In the genomic region with DNA sequence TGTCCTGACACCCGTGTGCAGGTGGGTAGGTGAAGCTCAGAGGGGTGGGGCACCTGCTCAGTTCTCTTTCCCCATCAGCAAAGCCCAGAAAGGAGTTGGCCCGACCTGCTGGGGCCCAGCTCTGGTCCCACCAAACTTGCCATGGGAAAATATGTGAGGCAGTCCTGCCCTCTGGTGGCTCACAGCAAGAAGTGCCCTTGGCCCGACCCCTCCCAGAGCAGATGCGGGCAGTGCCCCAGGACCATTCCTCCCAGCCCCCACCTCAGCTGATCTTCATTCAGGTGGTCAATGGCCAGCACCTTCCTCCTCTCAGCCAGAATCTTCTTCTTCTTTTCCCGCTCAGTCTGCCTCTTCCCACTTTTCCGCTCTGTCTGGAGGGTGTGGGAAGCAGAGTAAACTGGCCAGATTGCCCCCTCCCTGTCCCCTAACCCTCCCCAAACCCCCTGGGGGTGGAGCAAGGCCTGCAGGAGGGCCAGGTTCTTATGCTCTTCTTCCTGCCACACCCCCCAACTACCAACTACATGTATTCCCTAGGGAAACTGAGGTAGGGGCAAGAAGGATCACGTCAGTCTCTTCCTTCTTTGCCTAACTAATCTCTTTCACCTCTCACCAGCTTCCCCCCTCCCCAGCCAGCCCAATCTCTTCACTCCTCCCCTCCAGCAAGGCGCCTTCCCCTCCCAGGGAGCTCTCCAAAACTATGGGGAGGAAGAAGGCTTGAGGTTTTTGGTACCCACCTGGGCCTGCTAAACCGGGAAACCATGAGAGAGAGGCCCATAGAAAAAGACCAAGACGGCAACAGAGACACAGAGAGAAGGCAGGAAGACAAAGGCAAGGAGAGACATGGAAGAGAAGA, we compare ENCODE assay signal across 8 cellular contexts. TPM values are rescaled to one million over a fixed set of nuclear protein-coding genes. Genes with fewer than 3 reads are reported as not detected.
A peak's percentile ranks its signal among the peaks of the same experiment; 100 is the strongest.
DNase-seq lines count a peak whose midpoint lies in the region; ATAC-seq and TF ChIP-seq lines count a peak whose summit lies in the region.

No MANE protein-coding gene starts in this region.

- no peaks in the 10 kb centered on the region for H3K9me3 Mint-ChIP-seq in stimulated activated naive CD8-positive, alpha-beta T cell treated with anti-CD3 and anti-CD28 coated beads, Interleukin-15, amount 100 ng/mL, for 72 hours

- peak; percentile 58 for ATAC-seq in stimulated activated naive CD8-positive, alpha-beta T cell treated with anti-CD3 and anti-CD28 coated beads, Interleukin-15, amount 100 ng/mL, for 72 hours
- no peak for ATAC-seq in HG02884 (IDR thresholded peaks at IDR 0.05; ENCODE audit: unreplicated experiment)

- H3K4me3 Mint-ChIP-seq in stimulated activated naive CD8-positive, alpha-beta T cell treated with anti-CD3 and anti-CD28 coated beads, Interleukin-15, amount 100 ng/mL, for 72 hours = no peak overlapping the region

- DNase-seq in AG09309 (ENCODE audit: low read depth) (no peak), NCI-H2171 treated with DMSO at 0.1 percent for 48 hours (lab: John Stamatoyannopoulos, UW) (peak; percentile 36), astrocyte of the spinal cord (ENCODE audit: low read depth, low spot score) (peak; percentile 21), iPS DF 4.7 (ENCODE audit: extremely low read depth, low spot score) (peak; percentile 66), occipital lobe (lab: John Stamatoyannopoulos, UW) (no peak)
- DNase-seq in stimulated activated naive CD8-positive, alpha-beta T cell treated with anti-CD3 and anti-CD28 coated beads, Interleukin-15, amount 100 ng/mL, for 72 hours = peak; percentile 29 to 39

- peaks cover 20% of the 10 kb centered on the region for H3K27me3 Mint-ChIP-seq in stimulated activated naive CD8-positive, alpha-beta T cell treated with anti-CD3 and anti-CD28 coated beads, Interleukin-15, amount 100 ng/mL, for 72 hours

- H3K27ac Mint-ChIP-seq in stimulated activated naive CD8-positive, alpha-beta T cell treated with anti-CD3 and anti-CD28 coated beads, Interleukin-15, amount 100 ng/mL, for 72 hours = peak overlapping the region in 1 of 2 donors; percentile 12

- TF ChIP-seq CTCF in AG09309 (IDR thresholded peaks at IDR 0.05; ENCODE audit: control insufficient read depth, insufficient read depth, low read depth, low read length, missing control alignments) (peak; percentile 88), GM12873 (IDR thresholded peaks at IDR 0.05; ENCODE audit: insufficient read depth, low read depth, low read length, missing control alignments) (peak; percentile 85), astrocyte of the spinal cord (IDR thresholded peaks at IDR 0.05; ENCODE audit: low read depth, low read length) (peak; percentile 86)

- no peaks in the 10 kb centered on the region for H3K4me1 Mint-ChIP-seq in stimulated activated naive CD8-positive, alpha-beta T cell treated with anti-CD3 and anti-CD28 coated beads, Interleukin-15, amount 100 ng/mL, for 72 hours

- in situ Hi-C loops in astrocyte of the spinal cord (cut with HindIII; ENCODE audit: low sequenced_read_pairs) = no loop called here

- H3K4me3 ChIP-seq in AG09309 (ENCODE audit: control insufficient read depth, low read depth, low read length) (no peak overlapping the region), astrocyte of the spinal cord (ENCODE audit: low read depth, low read length) (no peak overlapping the region)

RNA-seq across cellular contexts. Expression of a gene that starts 15.6 kb away (rescaled TPM):
- not detected for total RNA-seq in occipital lobe

RNA-seq across cellular contexts. Expression of a gene that starts 37.2 kb away (rescaled TPM):
- not detected for total RNA-seq in occipital lobe

RNA-seq across cellular contexts. Expression of a gene that starts 59.7 kb away (rescaled TPM):
- total RNA-seq in occipital lobe = not detected

Comparison
In these comparisons a context has a peak if more than half of its experiments do, and no peak if none do; other contexts are left out.
1. DNase-seq: peak in NCI-H2171 treated with DMSO at 0.1 percent for 48 hours (single experiment), astrocyte of the spinal cord (single experiment), iPS DF 4.7 (single experiment) and stimulated activated naive CD8-positive, alpha-beta T cell treated with anti-CD3 and anti-CD28 coated beads, Interleukin-15, amount 100 ng/mL, for 72 hours (2 of 2); none in AG09309 (single experiment) and occipital lobe (single experiment).
2. Peak in every context shown above with its lines, with median percentiles within 50 percentile points of each other: CTCF ChIP-seq.